In the genomic region with DNA sequence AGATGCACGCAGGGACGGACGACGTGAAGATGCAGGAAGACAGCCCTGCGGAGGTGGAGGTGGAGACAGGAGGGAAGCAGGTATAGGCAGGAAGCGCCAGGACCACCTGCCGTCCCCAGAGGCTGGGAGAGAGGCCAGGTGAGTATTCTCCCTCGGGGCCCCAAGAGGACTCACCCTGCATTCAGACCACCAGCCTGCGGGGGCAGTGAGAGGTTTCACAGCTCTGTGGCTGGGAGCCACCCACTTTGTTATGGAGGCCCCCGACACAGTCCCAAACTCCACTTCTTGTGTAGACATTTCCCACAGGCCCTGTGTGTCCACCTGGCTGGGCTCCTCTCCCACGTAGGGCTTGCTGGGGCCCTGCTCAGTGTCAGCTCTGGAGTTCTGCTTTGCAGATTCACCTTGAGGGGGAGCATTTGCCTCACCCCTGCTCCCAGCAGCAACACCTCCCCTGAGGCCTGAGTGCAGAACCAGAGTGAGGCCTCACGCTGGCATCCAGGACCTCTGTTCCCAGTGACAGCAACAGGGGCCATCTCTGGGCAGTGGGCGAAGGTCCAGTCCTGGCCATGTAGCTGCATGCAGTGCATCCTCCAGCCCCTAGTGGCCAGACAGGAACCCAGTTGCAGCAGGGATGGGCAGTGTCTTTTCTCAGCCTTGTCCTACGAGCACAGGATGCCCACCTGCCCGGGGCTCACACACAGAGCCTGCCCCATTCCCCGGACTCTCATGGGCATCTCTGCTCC, we compare ENCODE assay signal across 11 cellular contexts.
A peak's percentile ranks its signal among the peaks of the same experiment; 100 is the strongest.
DNase-seq lines count a peak whose midpoint lies in the region; TF ChIP-seq lines count a peak whose summit lies in the region.
"Had no signal": no experiment of that assay in that cellular context is flagged by ENCODE, and none has a peak within 500 bp of the region (broad histone marks: within the 10 kb centered on the region; RNA-seq: fewer than 3 reads in every experiment).

No MANE protein-coding gene starts in this region.

- H3K4me3 ChIP-seq in left ventricle myocardium inferior (no peak overlapping the region), right atrium auricular region (no peak overlapping the region), SK-N-SH (ENCODE audit: low read depth in 2 of 2, low read length in 1 of 2) (no peak overlapping the region), foreskin fibroblast (ENCODE audit: low read depth in 1 of 2, low read length in 2 of 2) (no peak overlapping the region), uterus (no peak overlapping the region)
- H3K4me3 ChIP-seq: skin epidermis had no signal

- H3K9me3 ChIP-seq in left ventricle myocardium inferior (replicated peaks) (peaks cover 5% of the 10 kb centered on the region), right atrium auricular region (peaks cover 0 to 4% of the 10 kb centered on the region in 2 donors), SK-N-SH (no peaks in the 10 kb centered on the region), uterus (no peaks in the 10 kb centered on the region)

- no peaks in the 10 kb centered on the region for H3F3A ChIP-seq in SK-N-SH (replicated peaks; ENCODE audit: insufficient read depth)

- intact Hi-C loops in left ventricle myocardium inferior (cut with micrococcal nuclease) = no loop called here
- intact Hi-C loops in uterus (cut with DNase I; ENCODE audit: low total_unique reads) = no loop called here

- TF ChIP-seq EP300 in SK-N-SH (IDR thresholded peaks at IDR 0.05; ENCODE audit: borderline replicate concordance in 1 of 2, low read depth in 1 of 2, low read length in 1 of 2) = no peak

- POLR2A ChIA-PET in SK-N-SH (lab: Yijun Ruan, JAX) = no interaction called here

- no peak for TF ChIP-seq POLR2A in uterus (IDR thresholded peaks at IDR 0.05)

- H3K79me2 ChIP-seq in SK-N-SH (ENCODE audit: insufficient read depth) = no peaks in the 10 kb centered on the region

- no peak overlapping the region for H3K27ac ChIP-seq in left ventricle myocardium inferior (replicated peaks)
- no peak overlapping the region for H3K27ac ChIP-seq in right atrium auricular region
- no peak overlapping the region for H3K27ac ChIP-seq in SK-N-SH (ENCODE audit: low read depth in 2 of 2, low read length in 1 of 2)
- no peak overlapping the region for H3K27ac ChIP-seq in uterus
- H3K27ac ChIP-seq: skin epidermis had no signal

- no peak for DNase-seq in left ventricle myocardium inferior
- no peak for DNase-seq in right atrium auricular region (ENCODE audit: low spot score)
- DNase-seq in SK-N-SH = peak; percentile 80
- DNase-seq in foreskin fibroblast = no peak
- DNase-seq in uterus = no peak
- DNase-seq in OCI-M1 (lab: John Stamatoyannopoulos, UW) = no peak
- no peak for DNase-seq in GF-D8 (lab: John Stamatoyannopoulos, UW)
- DNase-seq in COLO668 (lab: John Stamatoyannopoulos, UW; ENCODE audit: unreplicated experiment) = no peak
- DNase-seq: activated CD4-positive, alpha-beta T cell treated with anti-CD3 and anti-CD28 coated beads for 36 hours; NCI-H510A treated with DMSO at 0.1 percent for 48 hours had no signal

- H3K4me2 ChIP-seq in SK-N-SH = no peak overlapping the region

- peak; percentile 33 for TF ChIP-seq CTCF in left ventricle myocardium inferior (IDR thresholded peaks at IDR 0.05; ENCODE audit: borderline replicate concordance)
- TF ChIP-seq CTCF in right atrium auricular region (IDR thresholded peaks at IDR 0.05) = peak in 1 of 2 donors; percentile 29
- peak; percentile 47 for TF ChIP-seq CTCF in SK-N-SH (IDR thresholded peaks at IDR 0.05)
- TF ChIP-seq CTCF in foreskin fibroblast (IDR thresholded peaks at IDR 0.05; ENCODE audit: low read depth, low read length) = peak; percentile 42
- TF ChIP-seq CTCF in uterus (IDR thresholded peaks at IDR 0.05) = no peak

- peak; percentile 39 for TF ChIP-seq RAD21 in SK-N-SH (IDR thresholded peaks at IDR 0.05; ENCODE audit: low read length)

- H3K36me3 ChIP-seq in left ventricle myocardium inferior (no peaks in the 10 kb centered on the region), right atrium auricular region (no peaks in the 10 kb centered on the region), SK-N-SH (replicated peaks in 1 of 2; ENCODE audit: control insufficient read depth in 1 of 2, insufficient read depth in 2 of 2, low read length in 1 of 2) (no peaks in the 10 kb centered on the region), uterus (no peaks in the 10 kb centered on the region)

- H3K27me3 ChIP-seq in left ventricle myocardium inferior (ENCODE audit: low read depth) (peaks cover 52% of the 10 kb centered on the region), right atrium auricular region (no peaks in the 10 kb centered on the region), SK-N-SH (ENCODE audit: insufficient read depth) (no peaks in the 10 kb centered on the region), uterus (no peaks in the 10 kb centered on the region)

- H3K9me2 ChIP-seq in SK-N-SH = no peaks in the 10 kb centered on the region

- no peak overlapping the region for H3K9ac ChIP-seq in SK-N-SH

- H4K20me1 ChIP-seq in SK-N-SH (ENCODE audit: insufficient read depth) = no peaks in the 10 kb centered on the region

- 75% methylated on average over 11 of the region's 16 CpGs for WGBS in SK-N-SH (ENCODE audit: low lambda C conversion rate)

- CTCF ChIA-PET in SK-N-SH (lab: Yijun Ruan, JAX) = interaction anchor here (0.7 to 3.1 kb wide), 17 partner anchors 9 to 455 kb away, joined by 3 to 25 read pairs (median 6); no protein-coding TSS in a partner anchor

- peaks cover 39% of the 10 kb centered on the region for H3K4me1 ChIP-seq in left ventricle myocardium inferior
- H3K4me1 ChIP-seq in right atrium auricular region = peaks cover 0 to 10% of the 10 kb centered on the region in 2 donors
- H3K4me1 ChIP-seq in SK-N-SH (ENCODE audit: control insufficient read depth in 1 of 2, insufficient read depth in 2 of 2, low read depth in 1 of 2, low read length in 1 of 2) = peaks cover 0 to 19% of the 10 kb centered on the region in 2 experiments; a peak in 1 of 4 replicates
- no peaks in the 10 kb centered on the region for H3K4me1 ChIP-seq in uterus

- no peak overlapping the region for H2AFZ ChIP-seq in SK-N-SH (ENCODE audit: low read depth)

TF ChIP-seq in SK-N-SH, 30 proteins besides CTCF, POLR2A, EP300 and RAD21:
- TF ChIP-seq GATA2 (CRISPR knock-in tag; IDR thresholded peaks at IDR 0.05) (no peak), TAF1 (IDR thresholded peaks at IDR 0.05; ENCODE audit: borderline replicate concordance, low read depth, low read length) (no peak), SMC3 (IDR thresholded peaks at IDR 0.05; ENCODE audit: low read depth, low read length) (peak; percentile 10; the same call in 1 of the 2 replicates)
- TF ChIP-seq, protein P1, sequence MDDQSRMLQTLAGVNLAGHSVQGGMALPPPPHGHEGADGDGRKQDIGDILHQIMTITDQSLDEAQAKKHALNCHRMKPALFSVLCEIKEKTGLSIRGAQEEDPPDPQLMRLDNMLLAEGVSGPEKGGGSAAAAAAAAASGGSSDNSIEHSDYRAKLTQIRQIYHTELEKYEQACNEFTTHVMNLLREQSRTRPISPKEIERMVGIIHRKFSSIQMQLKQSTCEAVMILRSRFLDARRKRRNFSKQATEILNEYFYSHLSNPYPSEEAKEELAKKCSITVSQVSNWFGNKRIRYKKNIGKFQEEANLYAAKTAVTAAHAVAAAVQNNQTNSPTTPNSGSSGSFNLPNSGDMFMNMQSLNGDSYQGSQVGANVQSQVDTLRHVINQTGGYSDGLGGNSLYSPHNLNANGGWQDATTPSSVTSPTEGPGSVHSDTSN (IDR thresholded peaks at IDR 0.05) = no peak
- TF ChIP-seq, protein P2, sequence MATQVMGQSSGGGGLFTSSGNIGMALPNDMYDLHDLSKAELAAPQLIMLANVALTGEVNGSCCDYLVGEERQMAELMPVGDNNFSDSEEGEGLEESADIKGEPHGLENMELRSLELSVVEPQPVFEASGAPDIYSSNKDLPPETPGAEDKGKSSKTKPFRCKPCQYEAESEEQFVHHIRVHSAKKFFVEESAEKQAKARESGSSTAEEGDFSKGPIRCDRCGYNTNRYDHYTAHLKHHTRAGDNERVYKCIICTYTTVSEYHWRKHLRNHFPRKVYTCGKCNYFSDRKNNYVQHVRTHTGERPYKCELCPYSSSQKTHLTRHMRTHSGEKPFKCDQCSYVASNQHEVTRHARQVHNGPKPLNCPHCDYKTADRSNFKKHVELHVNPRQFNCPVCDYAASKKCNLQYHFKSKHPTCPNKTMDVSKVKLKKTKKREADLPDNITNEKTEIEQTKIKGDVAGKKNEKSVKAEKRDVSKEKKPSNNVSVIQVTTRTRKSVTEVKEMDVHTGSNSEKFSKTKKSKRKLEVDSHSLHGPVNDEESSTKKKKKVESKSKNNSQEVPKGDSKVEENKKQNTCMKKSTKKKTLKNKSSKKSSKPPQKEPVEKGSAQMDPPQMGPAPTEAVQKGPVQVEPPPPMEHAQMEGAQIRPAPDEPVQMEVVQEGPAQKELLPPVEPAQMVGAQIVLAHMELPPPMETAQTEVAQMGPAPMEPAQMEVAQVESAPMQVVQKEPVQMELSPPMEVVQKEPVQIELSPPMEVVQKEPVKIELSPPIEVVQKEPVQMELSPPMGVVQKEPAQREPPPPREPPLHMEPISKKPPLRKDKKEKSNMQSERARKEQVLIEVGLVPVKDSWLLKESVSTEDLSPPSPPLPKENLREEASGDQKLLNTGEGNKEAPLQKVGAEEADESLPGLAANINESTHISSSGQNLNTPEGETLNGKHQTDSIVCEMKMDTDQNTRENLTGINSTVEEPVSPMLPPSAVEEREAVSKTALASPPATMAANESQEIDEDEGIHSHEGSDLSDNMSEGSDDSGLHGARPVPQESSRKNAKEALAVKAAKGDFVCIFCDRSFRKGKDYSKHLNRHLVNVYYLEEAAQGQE (IDR thresholded peaks at IDR 0.05; ENCODE audit: low read depth, low read length) = no peak

Comparison
In these comparisons a context has a peak if more than half of its experiments do, and no peak if none do; other contexts are left out.
1. CTCF ChIP-seq: peak in left ventricle myocardium inferior (single experiment), SK-N-SH (single experiment) and foreskin fibroblast (single experiment); none in uterus (0 of 4).